25 cellular contexts compared by ENCODE assay signal in the genomic region with DNA sequence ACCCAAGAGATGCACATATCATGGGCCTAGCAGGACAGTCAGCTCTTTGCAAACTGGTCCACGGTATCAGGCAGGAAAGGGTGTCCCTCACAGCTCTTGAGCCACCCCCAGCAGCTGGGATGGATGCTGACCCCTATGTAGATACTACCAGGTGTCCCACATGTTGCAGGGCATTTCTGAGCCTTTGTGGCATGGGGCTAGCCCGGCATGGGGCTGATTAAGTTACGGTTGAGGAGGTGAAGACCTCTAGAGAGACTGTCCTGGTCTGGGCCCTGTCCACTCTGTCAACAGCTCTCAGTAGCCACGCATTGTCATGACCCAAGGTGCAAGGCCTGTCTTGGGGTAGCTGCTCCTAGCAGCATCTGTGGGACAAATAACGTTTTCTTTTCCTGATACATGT.
"Had no signal": no experiment of that assay in that cellular context is flagged by ENCODE, and none has a peak within 500 bp of the region (broad histone marks: within the 10 kb centered on the region; RNA-seq: fewer than 3 reads in every experiment).

No MANE protein-coding gene starts in this region.

- H3K9me3 ChIP-seq: colonic mucosa, gastrocnemius medialis, heart right ventricle, neutrophil, stomach, thyroid gland had no signal

- H3K36me3 ChIP-seq: colonic mucosa, gastrocnemius medialis, neutrophil, pancreas, thyroid gland had no signal

- H3K27me3 ChIP-seq: colonic mucosa, gastrocnemius medialis, heart right ventricle, pancreas, thyroid gland had no signal

- H3K27ac ChIP-seq: colonic mucosa, epithelial cell of prostate, neutrophil, pancreas, thyroid gland had no signal

- ATAC-seq: esophagus mucosa, gastrocnemius medialis, heart right ventricle, natural killer cell, pancreas, sciatic nerve had no signal

- H3K4me3 ChIP-seq: colonic mucosa, gastrocnemius medialis, heart right ventricle, lung, pancreas, smooth muscle cell, stomach, thyroid gland had no signal

- DNase-seq: colonic mucosa; effector CD8-positive, alpha-beta T cell; endodermal cell; foreskin fibroblast; gastrocnemius medialis; heart right ventricle; hippocampal formation; kidney glomerular epithelial cell; natural killer cell; pancreas; retina; stimulated activated CD4-positive, alpha-beta T cell treated with anti-CD3 and anti-CD28 coated beads, Interleukin-12 subunit alpha, Interleukin-12 subunit beta, amount 100 ng/mL, for 4 hours; stimulated activated CD4-positive, alpha-beta T cell treated with anti-CD3 and anti-CD28 coated beads, Interleukin-1b, Interleukin-23, amount 100 ng/mL, for 48 hours; stimulated activated CD4-positive, alpha-beta T cell treated with anti-CD3 and anti-CD28 coated beads, Interleukin-4, amount 100 ng/mL, for 1 hour; stimulated activated CD8-positive, alpha-beta memory T cell treated with anti-CD3 and anti-CD28 coated beads, Interleukin-4, amount 100 ng/mL, for 48 hours; stimulated activated naive CD4-positive, alpha-beta T cell treated with Interleukin-2 at 50 U/mL for 16 hours; stomach; thyroid gland; trophoblast cell had no signal
